20 cellular contexts compared by ENCODE assay signal in genomic region chr3:155362808-155363689, GRCh38.
A peak's percentile ranks its signal among the peaks of the same experiment; 100 is the strongest.
DNase-seq lines count a peak whose midpoint lies in the region; ATAC-seq and TF ChIP-seq lines count a peak whose summit lies in the region.
"Had no signal": no experiment of that assay in that cellular context is flagged by ENCODE, and none has a peak within 500 bp of the region (broad histone marks: within the 10 kb centered on the region; RNA-seq: fewer than 3 reads in every experiment).

No MANE protein-coding gene starts in this region.

- no peaks in the 10 kb centered on the region for H3K4me1 ChIP-seq in endodermal cell (ENCODE audit: control insufficient read depth, insufficient read depth, low read length)
- H3K4me1 ChIP-seq: right atrium auricular region, upper lobe of left lung had no signal

- no peaks in the 10 kb centered on the region for H3K36me3 Mint-ChIP-seq in endodermal cell (ENCODE audit: low read depth)
- no peaks in the 10 kb centered on the region for H3K36me3 Mint-ChIP-seq in stimulated activated effector memory CD8-positive, alpha-beta T cell treated with anti-CD3 and anti-CD28 coated beads, Interleukin-12 subunit alpha, Interleukin-12 subunit beta, amount 100 ng/mL, for 72 hours
- H3K36me3 Mint-ChIP-seq: CD4-positive, CD25-positive, alpha-beta regulatory T cell had no signal

- intact Hi-C loops in left colon (cut with DNase I, micrococcal nuclease): no loop called here

- H3K9ac ChIP-seq in endodermal cell (ENCODE audit: extremely low read depth, low read length, poor library complexity, severe bottlenecking): no peak overlapping the region

- H3K4me3 ChIP-seq in endodermal cell (ENCODE audit: low read length): peak overlapping the region; percentile 2
- H3K4me3 ChIP-seq: right atrium auricular region, SJCRH30, upper lobe of left lung had no signal

- H3K4me3 Mint-ChIP-seq in endodermal cell: no peak overlapping the region
- H3K4me3 Mint-ChIP-seq in stimulated activated effector memory CD8-positive, alpha-beta T cell treated with anti-CD3 and anti-CD28 coated beads, Interleukin-12 subunit alpha, Interleukin-12 subunit beta, amount 100 ng/mL, for 72 hours: no peak overlapping the region

- H3K36me3 ChIP-seq in endodermal cell (ENCODE audit: control insufficient read depth, insufficient read depth, low read length): no peaks in the 10 kb centered on the region
- H3K36me3 ChIP-seq: right atrium auricular region, SJCRH30, upper lobe of left lung had no signal

- H3K9me3 ChIP-seq in endodermal cell (ENCODE audit: control insufficient read depth, low read length): peaks cover 12% of the 10 kb centered on the region

- H3K27me3 ChIP-seq in endodermal cell (ENCODE audit: control insufficient read depth, insufficient read depth, low read length, poor library complexity, severe bottlenecking): no peaks in the 10 kb centered on the region
- H3K27me3 ChIP-seq: right atrium auricular region, SJCRH30, upper lobe of left lung had no signal

- H3K9me3 Mint-ChIP-seq in endodermal cell: no peaks in the 10 kb centered on the region
- H3K9me3 Mint-ChIP-seq in stimulated activated effector memory CD8-positive, alpha-beta T cell treated with anti-CD3 and anti-CD28 coated beads, Interleukin-12 subunit alpha, Interleukin-12 subunit beta, amount 100 ng/mL, for 72 hours: peaks cover 3% of the 10 kb centered on the region

- DNase-seq in NCI-H2227 (lab: John Stamatoyannopoulos, UW; ENCODE audit: unreplicated experiment): peak; percentile 2
- no peak for DNase-seq in NCI-H2227 treated with DMSO at 0.1 percent for 48 hours (lab: John Stamatoyannopoulos, UW)
- DNase-seq in NCI-H69 (lab: John Stamatoyannopoulos, UW): peak; percentile 79
- DNase-seq in endodermal cell: peak; percentile 75
- DNase-seq in left colon: no peak
- no peak for DNase-seq in stimulated activated effector memory CD8-positive, alpha-beta T cell treated with anti-CD3 and anti-CD28 coated beads, Interleukin-12 subunit alpha, Interleukin-12 subunit beta, amount 100 ng/mL, for 72 hours (ENCODE audit: low spot score in 2 of 2)
- DNase-seq in NCI-H82 (lab: John Stamatoyannopoulos, UW): no peak
- no peak for DNase-seq in putamen (ENCODE audit: low spot score)
- DNase-seq: activated CD4-positive, alpha-beta T cell treated with anti-CD3 and anti-CD28 coated beads for 1 hour; activated effector memory CD4-positive, alpha-beta T cell treated with anti-CD3 and anti-CD28 coated beads, Interleukin-2, amount 50 U/mL, for 16 hours; amygdala; CD4-positive, CD25-positive, alpha-beta regulatory T cell; cerebellar nuclear complex; NCI-H1105 treated with DMSO at 0.1 percent for 48 hours; NCI-H345; SJCRH30; stimulated activated CD4-positive, alpha-beta T cell treated with anti-CD3 and anti-CD28 coated beads, Interleukin-15, amount 100 ng/mL, for 24 hours; stimulated activated naive CD8-positive, alpha-beta T cell treated with anti-CD3 and anti-CD28 coated beads, Interleukin-15, Interleukin-2, amounts not matched to agents 100 U/mL and 50 U/mL, for 24 hours; upper lobe of left lung had no signal

- ATAC-seq in left colon: no peak
- no peak for ATAC-seq in stimulated activated effector memory CD8-positive, alpha-beta T cell treated with anti-CD3 and anti-CD28 coated beads, Interleukin-12 subunit alpha, Interleukin-12 subunit beta, amount 100 ng/mL, for 72 hours
- ATAC-seq: stimulated activated naive CD8-positive, alpha-beta T cell treated with anti-CD3 and anti-CD28 coated beads, Interleukin-15, Interleukin-2, amounts not matched to agents 100 U/mL and 50 U/mL, for 24 hours had no signal

- H3K27me3 Mint-ChIP-seq in endodermal cell (ENCODE audit: insufficient read depth): peaks cover 17% of the 10 kb centered on the region
- H3K27me3 Mint-ChIP-seq: CD4-positive, CD25-positive, alpha-beta regulatory T cell had no signal

- peak overlapping the region; percentile 9 for H3K27ac Mint-ChIP-seq in endodermal cell
- no peak overlapping the region for H3K27ac Mint-ChIP-seq in stimulated activated effector memory CD8-positive, alpha-beta T cell treated with anti-CD3 and anti-CD28 coated beads, Interleukin-12 subunit alpha, Interleukin-12 subunit beta, amount 100 ng/mL, for 72 hours
- H3K27ac Mint-ChIP-seq: CD4-positive, CD25-positive, alpha-beta regulatory T cell had no signal

- 32 to 34% methylated on average over 6 to 10 of the region's 10 CpGs for WGBS in endodermal cell (ENCODE audit: insufficient coverage in 1 of 2, insufficient read length in 1 of 2), 2 experiments

- peak overlapping the region; percentile 21 for H3K27ac ChIP-seq in endodermal cell (ENCODE audit: low read depth, low read length)
- H3K27ac ChIP-seq: right atrium auricular region, SJCRH30, upper lobe of left lung had no signal

- H3K4me1 Mint-ChIP-seq in endodermal cell: peaks cover 22% of the 10 kb centered on the region
- H3K4me1 Mint-ChIP-seq in stimulated activated effector memory CD8-positive, alpha-beta T cell treated with anti-CD3 and anti-CD28 coated beads, Interleukin-12 subunit alpha, Interleukin-12 subunit beta, amount 100 ng/mL, for 72 hours: no peaks in the 10 kb centered on the region
- H3K4me1 Mint-ChIP-seq: CD4-positive, CD25-positive, alpha-beta regulatory T cell had no signal

- TF ChIP-seq CTCF in endodermal cell (conservative IDR thresholded peaks at IDR 0.05): no peak

Comparison
In these comparisons a context has a peak if more than half of its experiments do, and no peak if none do; other contexts are left out.
1. DNase-seq: peak in NCI-H2227 (single experiment), NCI-H69 (single experiment) and endodermal cell (single experiment); none in NCI-H2227 treated with DMSO at 0.1 percent for 48 hours (single experiment), left colon (0 of 2), stimulated activated effector memory CD8-positive, alpha-beta T cell treated with anti-CD3 and anti-CD28 coated beads, Interleukin-12 subunit alpha, Interleukin-12 subunit beta, amount 100 ng/mL, for 72 hours (0 of 2), NCI-H82 (single experiment) and putamen (single experiment).